Comparison of ENCODE assay signal across 9 cellular contexts in genomic region chr10:79249156-79250121, GRCh38.
DNase-seq lines count a peak whose midpoint lies in the region; ATAC-seq, FAIRE-seq and TF ChIP-seq lines count a peak whose summit lies in the region.
"Had no signal": no experiment of that assay in that cellular context is flagged by ENCODE, and none has a peak within 500 bp of the region (broad histone marks: within the 10 kb centered on the region; RNA-seq: fewer than 3 reads in every experiment).

No MANE protein-coding gene starts in this region.

- no peak for FAIRE-seq in small intestine (lab: Jason Lieb, UNC)

- no peak overlapping the region for H2AFZ ChIP-seq in hepatocyte

- DNase-seq in GM12864 (ENCODE audit: low read depth), result peak; percentile 80
- DNase-seq in GM20000 (ENCODE audit: low spot score), result peak; percentile 76
- DNase-seq in DMS153 treated with DMSO at 0.1 percent for 48 hours (lab: John Stamatoyannopoulos, UW; ENCODE audit: unreplicated experiment), result no peak
- no peak for DNase-seq in small intestine
- DNase-seq in hepatocyte (ENCODE audit: low spot score), result no peak
- DNase-seq in NOMO-1 treated with DMSO at 0.1 percent for 48 hours (lab: John Stamatoyannopoulos, UW; ENCODE audit: unreplicated experiment), result no peak

- H3K36me3 ChIP-seq in liver (ENCODE audit: control insufficient read depth in 4 of 4, insufficient read depth in 3 of 4, low read depth in 1 of 4, low read length in 3 of 4) (peaks cover 0 to 2% (median 0%) of the 10 kb centered on the region in 4 donors), small intestine (ENCODE audit: control insufficient read depth in 2 of 2, insufficient read depth in 2 of 2, low read length in 2 of 2) (no peaks in the 10 kb centered on the region), hepatocyte (replicated peaks; ENCODE audit: insufficient read depth, low read depth) (no peaks in the 10 kb centered on the region)

- peak overlapping the region; percentile 75 for H3K4me3 ChIP-seq in GM12864 (ENCODE audit: low read depth, low read length)
- H3K4me3 ChIP-seq in liver (ENCODE audit: low read depth in 1 of 3, low read length in 3 of 3), result no peak overlapping the region
- H3K4me3 ChIP-seq in small intestine (ENCODE audit: low read depth in 1 of 2, low read length in 2 of 2), result no peak overlapping the region
- no peak overlapping the region for H3K4me3 ChIP-seq in hepatocyte

- ATAC-seq in HG03558 (IDR thresholded peaks at IDR 0.05; ENCODE audit: extremely low read depth, unreplicated experiment), result peak; percentile 44
- ATAC-seq: right cardiac atrium had no signal

- peaks cover 95% of the 10 kb centered on the region for H4K20me1 ChIP-seq in hepatocyte (ENCODE audit: insufficient read depth, poor library complexity, severe bottlenecking)

- no peaks in the 10 kb centered on the region for H3K27me3 ChIP-seq in liver (ENCODE audit: control insufficient read depth in 4 of 4, insufficient read depth in 4 of 4, low read length in 3 of 4)
- no peaks in the 10 kb centered on the region for H3K27me3 ChIP-seq in small intestine (ENCODE audit: control insufficient read depth in 2 of 2, insufficient read depth in 2 of 2, low read length in 2 of 2)
- no peaks in the 10 kb centered on the region for H3K27me3 ChIP-seq in hepatocyte

- 92% methylated on average over 20 of the region's 20 CpGs for WGBS in liver
- 79 to 86% (median 83%) methylated on average over 20 of the region's 20 CpGs for WGBS in small intestine, 3 donors
- 94% methylated on average over 20 of the region's 20 CpGs for WGBS in hepatocyte (ENCODE audit: low lambda C conversion rate, missing lambda C conversion rate)

- no peak overlapping the region for H3K9ac ChIP-seq in liver (ENCODE audit: low read depth in 1 of 2, low read length in 2 of 2)

- peaks cover 98% of the 10 kb centered on the region for H3K79me2 ChIP-seq in hepatocyte

- H3K4me1 ChIP-seq in liver (ENCODE audit: control insufficient read depth in 4 of 4, insufficient read depth in 4 of 4, low read length in 3 of 4) (peaks cover 13 to 36% (median 25%) of the 10 kb centered on the region in 4 donors), small intestine (ENCODE audit: control insufficient read depth in 2 of 2, insufficient read depth in 1 of 2, low read depth in 1 of 2, low read length in 1 of 2) (peaks cover 0 to 26% of the 10 kb centered on the region in 2 donors), hepatocyte (ENCODE audit: insufficient read depth) (peaks cover 8% of the 10 kb centered on the region)

- H3K9me3 ChIP-seq in liver (ENCODE audit: control insufficient read depth in 4 of 4, low read length in 3 of 4) (no peaks in the 10 kb centered on the region), small intestine (ENCODE audit: control insufficient read depth, low read depth) (no peaks in the 10 kb centered on the region), hepatocyte (ENCODE audit: low read depth) (no peaks in the 10 kb centered on the region)

- TF ChIP-seq RAD21 in liver (IDR thresholded peaks at IDR 0.05), result no peak

- H3K4me2 ChIP-seq in hepatocyte, result no peak overlapping the region

- H3K27ac ChIP-seq in liver (ENCODE audit: low read depth in 1 of 2, low read length in 2 of 2) (peak overlapping the region; percentile 1 to 23), small intestine (ENCODE audit: low read depth in 1 of 2, low read length in 1 of 2) (peak overlapping the region in 1 of 2 donors; percentile 84), hepatocyte (no peak overlapping the region)

- H3K9me2 ChIP-seq in hepatocyte (replicated peaks; ENCODE audit: insufficient read depth), result no peaks in the 10 kb centered on the region

- no peak for TF ChIP-seq CTCF in GM12864 (IDR thresholded peaks at IDR 0.05; ENCODE audit: low read depth, low read length, missing control alignments)
- TF ChIP-seq CTCF in GM20000 (IDR thresholded peaks at IDR 0.05; ENCODE audit: extremely low read depth, missing control alignments), result no peak
- no peak for TF ChIP-seq CTCF in liver (IDR thresholded peaks at IDR 0.05; ENCODE audit: low read depth, low read length, missing input control)
- TF ChIP-seq CTCF in hepatocyte (IDR thresholded peaks at IDR 0.05; ENCODE audit: poor library complexity), result no peak

TF ChIP-seq in liver, 16 proteins besides CTCF, POLR2A, EP300 and RAD21:
- no peak for TF ChIP-seq EGR1 (IDR thresholded peaks at IDR 0.05; ENCODE audit: low read depth in 2 of 2)
- TF ChIP-seq JUND (IDR thresholded peaks at IDR 0.05), result no peak
- TF ChIP-seq GABPA (IDR thresholded peaks at IDR 0.05 in 1 of 2, conservative IDR thresholded peaks at IDR 0.05 in 1 of 2), result no peak
- no peak for TF ChIP-seq HNF4G (IDR thresholded peaks at IDR 0.05)
- no peak for TF ChIP-seq NR2F2 (IDR thresholded peaks at IDR 0.05)
- TF ChIP-seq ATF3 (IDR thresholded peaks at IDR 0.05), result no peak
- TF ChIP-seq REST (IDR thresholded peaks at IDR 0.05), result no peak
- no peak for TF ChIP-seq HNF4A (conservative IDR thresholded peaks at IDR 0.05)
- TF ChIP-seq RXRA (IDR thresholded peaks at IDR 0.05), result no peak
- no peak for TF ChIP-seq ZBTB33 (IDR thresholded peaks at IDR 0.05)
- no peak for TF ChIP-seq YY1 (IDR thresholded peaks at IDR 0.05)
- no peak for TF ChIP-seq MAX (IDR thresholded peaks at IDR 0.05)
- no peak for TF ChIP-seq FOXA1 (IDR thresholded peaks at IDR 0.05)
- no peak for TF ChIP-seq TAF1 (conservative IDR thresholded peaks at IDR 0.05)
- TF ChIP-seq SP1 (IDR thresholded peaks at IDR 0.05), result no peak
- TF ChIP-seq FOXA2 (IDR thresholded peaks at IDR 0.05), result no peak

Comparison
In these comparisons a context has a peak if more than half of its experiments do, and no peak if none do; other contexts are left out.
1. DNase-seq: peak in GM12864 (single experiment) and GM20000 (single experiment); none in DMS153 treated with DMSO at 0.1 percent for 48 hours (single experiment), small intestine (single experiment), hepatocyte (single experiment) and NOMO-1 treated with DMSO at 0.1 percent for 48 hours (single experiment).